8 cellular contexts compared by ENCODE assay signal in genomic region chr3:57597240-57597972, GRCh38. TPM values are rescaled to one million over a fixed set of nuclear protein-coding genes. Genes with fewer than 3 reads are reported as not detected.
DNase-seq lines count a peak whose midpoint lies in the region; ATAC-seq and TF ChIP-seq lines count a peak whose summit lies in the region.

ARF4 (minus strand) TSS chr3:57597344; CDS start chr3:57597140, 204 bp downstream.

- ATAC-seq in HG03196 (IDR thresholded peaks at IDR 0.05; ENCODE audit: unreplicated experiment) (peak; percentile 88), activated B cell treated with CpG ODN at 0.5 μM for 24 hours (ENCODE audit: low read depth) (peak; percentile 89)

- H3K4me1 ChIP-seq in smooth muscle cell (ENCODE audit: low read depth), result peaks cover 26% of the 10 kb centered on the region

- peaks cover 53% of the 10 kb centered on the region for H3K4me1 Mint-ChIP-seq in activated B cell treated with CpG ODN at 0.5 μM for 24 hours

- H3K9ac ChIP-seq in smooth muscle cell (ENCODE audit: low read depth), result peak within 1 kb of the TSS; percentile 99

- peak within 1 kb of the TSS; percentile 40 for H2AFZ ChIP-seq in smooth muscle cell (ENCODE audit: low read depth)

- H3K9me3 ChIP-seq in smooth muscle cell (replicated peaks; ENCODE audit: low read depth), result no peaks in the 10 kb centered on the region

- POLR2A ChIA-PET in activated B cell treated with CpG ODN at 0.5 μM for 24 hours (lab: Charles Lee), result interaction anchor here (0.5 to 5.3 kb wide), 26 partner anchors 9 to 1389 kb away, joined by 3 to 99 read pairs (median 4); partner anchors contain the start of genes APPL1, CCDC66, DENND6A and PDE12

- H3K27me3 Mint-ChIP-seq in activated B cell treated with CpG ODN at 0.5 μM for 24 hours, result no peaks in the 10 kb centered on the region

- no peaks in the 10 kb centered on the region for H3K27me3 ChIP-seq in smooth muscle cell (ENCODE audit: low read depth)

- peaks cover 28% of the 10 kb centered on the region for H3K36me3 Mint-ChIP-seq in activated B cell treated with CpG ODN at 0.5 μM for 24 hours (ENCODE audit: low read depth)

- CTCF ChIA-PET in activated B cell treated with CpG ODN at 0.5 μM for 24 hours (lab: Charles Lee), result interaction anchor here (0.6 to 1.9 kb wide), 2 partner anchors 156 to 159 kb away, joined by 3 to 5 read pairs; partner anchors contain the start of gene SLMAP

- peak; percentile 95 for TF ChIP-seq POLR2A in GM18951 (IDR thresholded peaks at IDR 0.05; ENCODE audit: extremely low read depth, insufficient read depth, insufficient read length)

- peak within 1 kb of the TSS; percentile 100 for H3K27ac Mint-ChIP-seq in activated B cell treated with CpG ODN at 0.5 μM for 24 hours

- peak within 1 kb of the TSS; percentile 95 for H3K4me3 Mint-ChIP-seq in activated B cell treated with CpG ODN at 0.5 μM for 24 hours

- intact Hi-C loops in activated B cell treated with CpG ODN at 0.5 μM for 24 hours (cut with micrococcal nuclease), result loop anchor here (1.0 to 10.0 kb wide), 13 partner anchors 41 to 1043 kb away; partner anchors contain the start of genes APPL1, ARHGEF3, CCDC66 and FLNB

- peaks cover 22% of the 10 kb centered on the region for H3F3A ChIP-seq in smooth muscle cell (ENCODE audit: low read depth)

- peak within 1 kb of the TSS; percentile 92 for H3K4me3 ChIP-seq in AG09309 (ENCODE audit: control insufficient read depth, low read depth, low read length)
- peak within 1 kb of the TSS; percentile 100 for H3K4me3 ChIP-seq in smooth muscle cell

- peak within 1 kb of the TSS; percentile 98 for H3K4me2 ChIP-seq in smooth muscle cell

- DNase-seq in AG09309 (ENCODE audit: low read depth), result peak; percentile 97
- DNase-seq in NCI-H345 (lab: John Stamatoyannopoulos, UW), result peak; percentile 97
- peak; percentile 100 for DNase-seq in activated B cell treated with CpG ODN at 0.5 μM for 24 hours
- DNase-seq in caudate nucleus (lab: John Stamatoyannopoulos, UW), result peak; percentile 76 to 100 (median 98)
- peak; percentile 99 for DNase-seq in iPS-NIHi7 (ENCODE audit: extremely low spot score)
- peak; percentile 98 for DNase-seq in smooth muscle cell (lab: John Stamatoyannopoulos, UW; ENCODE audit: unreplicated experiment)

- peaks cover 44% of the 10 kb centered on the region for H4K20me1 ChIP-seq in smooth muscle cell (ENCODE audit: low read depth)

- TF ChIP-seq CTCF in AG09309 (IDR thresholded peaks at IDR 0.05; ENCODE audit: control insufficient read depth, insufficient read depth, low read depth, low read length, missing control alignments) (peak; percentile 10), activated B cell treated with CpG ODN at 0.5 μM for 24 hours (IDR thresholded peaks at IDR 0.05) (no peak), smooth muscle cell (IDR thresholded peaks at IDR 0.05; ENCODE audit: borderline replicate concordance, insufficient read depth, poor library complexity, severe bottlenecking) (no peak)

- under 1% methylated on average over 61 of the region's 66 CpGs for WGBS in smooth muscle cell (ENCODE audit: low lambda C conversion rate)

- in situ Hi-C loops in GM18951 (cut with MboI; ENCODE audit: low sequenced_read_pairs, unreplicated experiment), result no loop called here

- H3K27ac ChIP-seq in caudate nucleus (ENCODE audit: low read depth, low read length) (peak within 1 kb of the TSS; percentile 92), smooth muscle cell (ENCODE audit: low read depth) (peak within 1 kb of the TSS; percentile 98)

- no peaks in the 10 kb centered on the region for H3K9me3 Mint-ChIP-seq in activated B cell treated with CpG ODN at 0.5 μM for 24 hours

- no peaks in the 10 kb centered on the region for H3K36me3 ChIP-seq in smooth muscle cell (ENCODE audit: low read depth)

- H3K79me2 ChIP-seq in smooth muscle cell (ENCODE audit: low read depth), result peaks cover 59% of the 10 kb centered on the region

RNA-seq across cellular contexts. Expression of gene ARF4, which starts in this region (rescaled TPM):
- total RNA-seq in activated B cell treated with CpG ODN at 0.5 μM for 24 hours, result 43.0 and 45.1 TPM in 2 replicates
- total RNA-seq in smooth muscle cell, result 688 and 774 TPM in 2 replicates
- polyA plus RNA-seq in smooth muscle cell, result 574 and 688 TPM in 2 replicates

Comparison
In these comparisons a context has a peak if more than half of its experiments do, and no peak if none do; other contexts are left out.
1. Peak in every context shown above with its lines: DNase-seq, ATAC-seq, H3K4me3 ChIP-seq and H3K27ac ChIP-seq.
2. RNA of gene ARF4 (total RNA-seq): 688 to 774 TPM in smooth muscle cell; 43.0 to 45.1 TPM in activated B cell treated with CpG ODN at 0.5 μM for 24 hours; every median in the first group is over 10 times any median in the second.